ENCODE assay signal across 18 cellular contexts in genomic region chr19:5932146-5932545, GRCh38. TPM values are rescaled to one million over a fixed set of nuclear protein-coding genes. Genes with fewer than 3 reads are reported as not detected.
DNase-seq lines count a peak whose midpoint lies in the region; ATAC-seq and TF ChIP-seq lines count a peak whose summit lies in the region.
"Had no signal": no experiment of that assay in that cellular context is flagged by ENCODE, and none has a peak within 500 bp of the region (broad histone marks: within the 10 kb centered on the region; RNA-seq: fewer than 3 reads in every experiment).

No MANE protein-coding gene starts in this region.

- H3K4me3 ChIP-seq in heart left ventricle (no peak overlapping the region), tibial nerve (no peak overlapping the region)
- H3K4me3 ChIP-seq: K562 had no signal

- peak overlapping the region in 1 of 12 donors; percentile 61 for H3K27ac ChIP-seq in heart left ventricle
- H3K27ac ChIP-seq in tibial nerve, result peak overlapping the region in 3 of 4 donors; percentile 4 to 71 (median 17)

- TF ChIP-seq POLR2A in heart left ventricle (IDR thresholded peaks at IDR 0.05) (no peak), tibial nerve (IDR thresholded peaks at IDR 0.05) (no peak)

- no peaks in the 10 kb centered on the region for H3K9me3 ChIP-seq in heart left ventricle
- no peaks in the 10 kb centered on the region for H3K9me3 ChIP-seq in tibial nerve

- no peak for TF ChIP-seq CTCF in heart left ventricle (IDR thresholded peaks at IDR 0.05)
- no peak for TF ChIP-seq CTCF in tibial nerve (IDR thresholded peaks at IDR 0.05)

- intact Hi-C loops in Right ventricle myocardium inferior (cut with DNase I) (no loop called here), heart left ventricle (cut with DNase I) (no loop called here), head of caudate nucleus (cut with DNase I) (no loop called here)

- H3K4me1 ChIP-seq in heart left ventricle, result peaks cover 5 to 52% (median 27%) of the 10 kb centered on the region in 12 donors
- peaks cover 0 to 58% (median 22%) of the 10 kb centered on the region in 4 donors for H3K4me1 ChIP-seq in tibial nerve

- H3K36me3 ChIP-seq in heart left ventricle (peaks cover 0 to 90% (median 70%) of the 10 kb centered on the region in 9 donors), tibial nerve (peaks cover 0 to 83% (median 22%) of the 10 kb centered on the region in 3 donors)

- ATAC-seq in Right ventricle myocardium inferior (no peak), heart left ventricle (no peak)
- ATAC-seq: K562 had no signal

- H3K27me3 ChIP-seq in heart left ventricle (no peaks in the 10 kb centered on the region), tibial nerve (no peaks in the 10 kb centered on the region)

- DNase-seq in Right ventricle myocardium inferior (ENCODE audit: missing footprints) (peak; percentile 45), heart left ventricle (no peak), head of caudate nucleus (peak in 39 of 42 donors; percentile 31 to 88 (median 61)), occipital lobe (lab: John Stamatoyannopoulos, UW) (peak; percentile 42), tibial nerve (ENCODE audit: low spot score in 2 of 2) (no peak), islet precursor cell (no peak), OCI-M1 (lab: John Stamatoyannopoulos, UW) (no peak), OCI-M2 (lab: John Stamatoyannopoulos, UW; ENCODE audit: unreplicated experiment) (no peak)
- DNase-seq: 8988T, DMS 273 treated with DMSO at 0.1 percent for 48 hours, DND-41, NCI-H1092 treated with DMSO at 0.1 percent for 48 hours, NCI-H2081, NCI-H2171 treated with DMSO at 0.1 percent for 48 hours, NCI-H446, NCI-H526 treated with DMSO at 0.1 percent for 48 hours, SIG-M5 had no signal

- TF ChIP-seq EP300 in tibial nerve (IDR thresholded peaks at IDR 0.05), result no peak

- 97 to 98% (median 98%) methylated on average over 15 to 18 of the region's 18 CpGs for WGBS in heart left ventricle, 4 donors
- 73 to 84% methylated on average over 18 of the region's 18 CpGs for WGBS in tibial nerve, 2 donors

RNA-seq across cellular contexts. Expression of gene CAPS, which starts 18.1 kb away (rescaled TPM):
- total RNA-seq in Right ventricle myocardium inferior (3.8 TPM), heart left ventricle (1 to 10 TPM; 1.2 to 6.2 (median 3.3) TPM), occipital lobe (7.0 TPM), tibial nerve (10 to 100 TPM; 67.5 to 95.0 (median 77.4) TPM)
- polyA plus RNA-seq in heart left ventricle, result 1 to 10 TPM; 2.4 to 4.8 TPM

RNA-seq across cellular contexts. Expression of gene VMAC, which starts 27.5 kb away (rescaled TPM):
- total RNA-seq in Right ventricle myocardium inferior (1.6 TPM), heart left ventricle (1 to 10 TPM; 1.7 to 3.9 (median 2.3) TPM), occipital lobe (4.1 TPM), tibial nerve (10 to 100 TPM in 3 of 4 donors, 1 to 10 TPM in 1; 8.3 to 16.7 (median 13.9) TPM)
- 1 to 10 TPM; 1.3 to 3.8 TPM for polyA plus RNA-seq in heart left ventricle

RNA-seq across cellular contexts. Expression of gene NDUFA11, which starts 28.6 kb away (rescaled TPM):
- total RNA-seq in Right ventricle myocardium inferior (571 TPM), heart left ventricle (100 to 1,000 TPM; 388 to 533 (median 476) TPM), occipital lobe (79.9 TPM), tibial nerve (100 to 1,000 TPM; 184 to 350 (median 216) TPM)
- 100 to 1,000 TPM; 791 to 945 TPM for polyA plus RNA-seq in heart left ventricle

RNA-seq across cellular contexts. Expression of gene RANBP3, which starts 45.8 kb away (rescaled TPM):
- total RNA-seq in Right ventricle myocardium inferior (65.6 TPM), heart left ventricle (10 to 100 TPM; 48.9 to 80.7 (median 58.0) TPM), occipital lobe (35.4 TPM), tibial nerve (100 to 1,000 TPM in 2 of 4 donors, 10 to 100 TPM in 2; 75.4 to 129 (median 95.6) TPM)
- 10 to 100 TPM; 29.4 to 59.7 TPM for polyA plus RNA-seq in heart left ventricle

Comparison
In these comparisons a context has a peak if more than half of its experiments do, and no peak if none do; other contexts are left out.
1. DNase-seq: peak in Right ventricle myocardium inferior (single experiment), head of caudate nucleus (39 of 42) and occipital lobe (single experiment); none in heart left ventricle (0 of 5), tibial nerve (0 of 2), islet precursor cell (single experiment), OCI-M1 (single experiment) and OCI-M2 (single experiment).